Comparison of ENCODE assay signal across 1 cellular context in genomic region chr10:132106431-132106830, GRCh38.
TF ChIP-seq lines count a peak whose summit lies in the region.

No MANE protein-coding gene starts in this region.

TF ChIP-seq in K562, 482 proteins besides CTCF, POLR2A, EP300 and RAD21 (continued from another document):
- TF ChIP-seq ZC3H11A (IDR thresholded peaks at IDR 0.05; ENCODE audit: low read depth, low read length) (no peak), DNMT1 (IDR thresholded peaks at IDR 0.05) (no peak), THRA (IDR thresholded peaks at IDR 0.05) (no peak), ZBTB11 (CRISPR knock-in tag; IDR thresholded peaks at IDR 0.05) (no peak)
